9 cellular contexts compared by ENCODE assay signal in genomic region chrX:107154787-107155620, GRCh38. TPM values are rescaled to one million over a fixed set of nuclear protein-coding genes. Genes with fewer than 3 reads are reported as not detected.
DNase-seq lines count a peak whose midpoint lies in the region; ATAC-seq and TF ChIP-seq lines count a peak whose summit lies in the region.
"Had no signal": no experiment of that assay in that cellular context is flagged by ENCODE, and none has a peak within 500 bp of the region (broad histone marks: within the 10 kb centered on the region; RNA-seq: fewer than 3 reads in every experiment).

No MANE protein-coding gene starts in this region.

- H3K9me3 Mint-ChIP-seq in activated CD8-positive, alpha-beta T cell treated with anti-CD3 and anti-CD28 coated beads for 36 hours = no peaks in the 10 kb centered on the region
- H3K9me3 Mint-ChIP-seq in glutamatergic neuron (ENCODE audit: unreplicated experiment) = peaks cover 3% of the 10 kb centered on the region

- peak; percentile 0 for DNase-seq in stimulated activated naive CD4-positive, alpha-beta T cell treated with Interleukin-2 at 50 U/mL for 16 hours (lab: John Stamatoyannopoulos, UW)
- no peak for DNase-seq in stimulated activated naive CD4-positive, alpha-beta T cell (lab: John Stamatoyannopoulos, UW)
- peak; percentile 44 for DNase-seq in activated CD8-positive, alpha-beta T cell treated with anti-CD3 and anti-CD28 coated beads for 36 hours
- DNase-seq in glutamatergic neuron (no peak), amniotic stem cell (lab: John Stamatoyannopoulos, UW) (no peak), DMS 273 (lab: John Stamatoyannopoulos, UW; ENCODE audit: unreplicated experiment) (no peak), testis (no peak)

- no peak overlapping the region for H3K27ac Mint-ChIP-seq in activated CD8-positive, alpha-beta T cell treated with anti-CD3 and anti-CD28 coated beads for 36 hours
- H3K27ac Mint-ChIP-seq in glutamatergic neuron (ENCODE audit: unreplicated experiment) = no peak overlapping the region

- no peaks in the 10 kb centered on the region for H3K9me3 ChIP-seq in testis
- H3K9me3 ChIP-seq: tibial nerve had no signal

- H3K4me3 Mint-ChIP-seq in activated CD8-positive, alpha-beta T cell treated with anti-CD3 and anti-CD28 coated beads for 36 hours = peak overlapping the region; percentile 60
- peak overlapping the region; percentile 70 for H3K4me3 Mint-ChIP-seq in glutamatergic neuron (ENCODE audit: unreplicated experiment)

- no peaks in the 10 kb centered on the region for H3K4me1 ChIP-seq in testis
- H3K4me1 ChIP-seq: tibial nerve had no signal

- H3K27me3 Mint-ChIP-seq in activated CD8-positive, alpha-beta T cell treated with anti-CD3 and anti-CD28 coated beads for 36 hours = no peaks in the 10 kb centered on the region
- H3K27me3 Mint-ChIP-seq in glutamatergic neuron (ENCODE audit: unreplicated experiment) = no peaks in the 10 kb centered on the region

- CTCF ChIA-PET in activated CD8-positive, alpha-beta T cell treated with anti-CD3 and anti-CD28 coated beads for 36 hours (lab: Charles Lee) = no interaction called here

- no peaks in the 10 kb centered on the region for H3K4me1 Mint-ChIP-seq in activated CD8-positive, alpha-beta T cell treated with anti-CD3 and anti-CD28 coated beads for 36 hours (ENCODE audit: low read depth)
- no peaks in the 10 kb centered on the region for H3K4me1 Mint-ChIP-seq in glutamatergic neuron (ENCODE audit: low read depth, unreplicated experiment)

- H3K27me3 ChIP-seq in testis = no peaks in the 10 kb centered on the region

- H3K36me3 Mint-ChIP-seq in activated CD8-positive, alpha-beta T cell treated with anti-CD3 and anti-CD28 coated beads for 36 hours (ENCODE audit: low read depth) = no peaks in the 10 kb centered on the region
- H3K36me3 Mint-ChIP-seq in glutamatergic neuron (ENCODE audit: unreplicated experiment) = no peaks in the 10 kb centered on the region

- WGBS in testis, 2 donors = 96% methylated on average over 6 of the region's 6 CpGs; no CpG with 5 or more reads in 1 of the 2 donors

- no peak overlapping the region for H3K4me3 ChIP-seq in testis

- TF ChIP-seq CTCF in activated CD8-positive, alpha-beta T cell treated with anti-CD3 and anti-CD28 coated beads for 36 hours (IDR thresholded peaks at IDR 0.05) = no peak
- TF ChIP-seq CTCF in glutamatergic neuron (IDR thresholded peaks at IDR 0.05; ENCODE audit: partially characterized antibody, unreplicated experiment) = no peak
- TF ChIP-seq CTCF in testis (IDR thresholded peaks at IDR 0.05) = no peak

- POLR2A ChIA-PET in activated CD8-positive, alpha-beta T cell treated with anti-CD3 and anti-CD28 coated beads for 36 hours (lab: Charles Lee) = interaction anchor here (1.2 kb wide), 1 partner anchor 36 kb away, joined by 4 read pairs; the partner anchor contains the start of gene RBM41

- intact Hi-C loops in activated CD8-positive, alpha-beta T cell treated with anti-CD3 and anti-CD28 coated beads for 36 hours (cut with micrococcal nuclease) = no loop called here
- intact Hi-C loops in testis (cut with DNase I; ENCODE audit: low total_unique reads) = no loop called here

- no peak for TF ChIP-seq POLR2A in testis (IDR thresholded peaks at IDR 0.05)

- no peak overlapping the region for H3K27ac ChIP-seq in testis
- H3K27ac ChIP-seq: tibial nerve had no signal

- H3K36me3 ChIP-seq in testis (ENCODE audit: low read depth, missing control alignments) = no peaks in the 10 kb centered on the region
- H3K36me3 ChIP-seq: tibial nerve had no signal

- ATAC-seq in activated CD8-positive, alpha-beta T cell treated with anti-CD3 and anti-CD28 coated beads for 36 hours = peak; percentile 88
- ATAC-seq in GM21723 (IDR thresholded peaks at IDR 0.05; ENCODE audit: unreplicated experiment) = no peak

RNA-seq across cellular contexts. Expression of gene RBM41, which starts 36.4 kb away (rescaled TPM):
- total RNA-seq in activated CD8-positive, alpha-beta T cell treated with anti-CD3 and anti-CD28 coated beads for 36 hours = 10 to 100 TPM; 12.9 to 13.7 TPM
- total RNA-seq in glutamatergic neuron (ENCODE audit: unreplicated experiment) (18.9 TPM), testis (10 to 100 TPM; 24.7 to 41.2 TPM)
- 7.0 TPM for polyA plus RNA-seq in testis (ENCODE audit: insufficient read depth, low read depth, low replicate concordance)

RNA-seq across cellular contexts. Expression of gene NUP62CL, which starts 51.2 kb away (rescaled TPM):
- total RNA-seq in activated CD8-positive, alpha-beta T cell treated with anti-CD3 and anti-CD28 coated beads for 36 hours = 1 to 10 TPM; 1.9 to 3.7 TPM
- total RNA-seq in glutamatergic neuron (ENCODE audit: unreplicated experiment) = 1.6 TPM
- 10 to 100 TPM; 31.0 to 34.4 TPM for total RNA-seq in testis
- polyA plus RNA-seq in testis (ENCODE audit: insufficient read depth, low read depth, low replicate concordance) = 21.9 TPM

RNA-seq across cellular contexts. Expression of gene DNAAF6, which starts 51.4 kb away (rescaled TPM):
- not detected for total RNA-seq in activated CD8-positive, alpha-beta T cell treated with anti-CD3 and anti-CD28 coated beads for 36 hours
- total RNA-seq in glutamatergic neuron (ENCODE audit: unreplicated experiment) = not detected
- total RNA-seq in testis = 1 to 10 TPM; 2.6 to 3.0 TPM
- polyA plus RNA-seq in testis (ENCODE audit: insufficient read depth, low read depth, low replicate concordance) = 16.1 TPM
- total RNA-seq: tibial nerve had no signal

Comparison
In these comparisons a context has a peak if more than half of its experiments do, and no peak if none do; other contexts are left out.
1. DNase-seq: peak in stimulated activated naive CD4-positive, alpha-beta T cell treated with Interleukin-2 at 50 U/mL for 16 hours (single experiment) and activated CD8-positive, alpha-beta T cell treated with anti-CD3 and anti-CD28 coated beads for 36 hours (single experiment); none in stimulated activated naive CD4-positive, alpha-beta T cell (0 of 6), glutamatergic neuron (single experiment), amniotic stem cell (single experiment), DMS 273 (single experiment) and testis (single experiment).
2. RNA of gene NUP62CL, which starts 51.2 kb away (total RNA-seq): 31.0 to 34.4 TPM in testis; 1.9 to 3.7 TPM in activated CD8-positive, alpha-beta T cell treated with anti-CD3 and anti-CD28 coated beads for 36 hours and 1.6 TPM in glutamatergic neuron (single experiment); every median in the first group is over 4 times any median in the second.